In genomic region chr16:19520861-19521331, GRCh38 we compare ENCODE assay signal across 1 cellular context.
TF ChIP-seq lines count a peak whose summit lies in the region.

No MANE protein-coding gene starts in this region.

TF ChIP-seq in HepG2, 621 proteins besides CTCF, POLR2A, EP300 and RAD21:
- TF ChIP-seq TSC22D2 (CRISPR knock-in tag; IDR thresholded peaks at IDR 0.05; ENCODE audit: borderline replicate concordance) (no peak; the same call in 1 of the 2 replicates), U2AF1 (optimal IDR thresholded peaks at IDR 0.05; ENCODE audit: low read depth, low read length) (peak; percentile 1), ZNF589 (CRISPR knock-in tag; conservative IDR thresholded peaks at IDR 0.05) (no peak), ZNF121 (CRISPR knock-in tag; IDR thresholded peaks at IDR 0.05) (no peak), PTBP1 (IDR thresholded peaks at IDR 0.05; ENCODE audit: low read depth, low read length, poor library complexity, severe bottlenecking) (no peak), ZNF513 (CRISPR knock-in tag; conservative IDR thresholded peaks at IDR 0.05) (0 out of 2 replicates have a peak, but pooled peaks have one; percentile 7), ZNF7 (CRISPR knock-in tag; IDR thresholded peaks at IDR 0.05) (no peak), CREM (IDR thresholded peaks at IDR 0.05) (0 out of 2 replicates have a peak, but pooled peaks have one; percentile 6), CREM (CRISPR knock-in tag; IDR thresholded peaks at IDR 0.05) (no peak), ZNF788 (CRISPR knock-in tag; IDR thresholded peaks at IDR 0.05; ENCODE audit: borderline replicate concordance) (0 out of 2 replicates have a peak, but pooled peaks have one; percentile 14), TOE1 (CRISPR knock-in tag; IDR thresholded peaks at IDR 0.05) (0 out of 2 replicates have a peak, but pooled peaks have one; percentile 5), NR2F1 (CRISPR knock-in tag; IDR thresholded peaks at IDR 0.05) (no peak), GMEB1 (CRISPR knock-in tag; IDR thresholded peaks at IDR 0.05; ENCODE audit: borderline replicate concordance) (no peak)
